10 cellular contexts compared by ENCODE assay signal in genomic region chr1:66758247-66758755, GRCh38. TPM values are rescaled to one million over a fixed set of nuclear protein-coding genes. Genes with fewer than 3 reads are reported as not detected.
DNase-seq lines count a peak whose midpoint lies in the region; ATAC-seq and TF ChIP-seq lines count a peak whose summit lies in the region.
"Had no signal": no experiment of that assay in that cellular context is flagged by ENCODE, and none has a peak within 500 bp of the region (broad histone marks: within the 10 kb centered on the region; RNA-seq: fewer than 3 reads in every experiment).

No MANE protein-coding gene starts in this region.

- no peaks in the 10 kb centered on the region for H3K4me1 Mint-ChIP-seq in activated CD8-positive, alpha-beta T cell treated with anti-CD3 and anti-CD28 coated beads, Interleukin-2, amount 10 ng/mL, durations not matched to agents 7 days and 5 days (ENCODE audit: low read depth)
- no peaks in the 10 kb centered on the region for H3K4me1 Mint-ChIP-seq in CD4-positive, alpha-beta memory T cell
- H3K4me1 Mint-ChIP-seq: stimulated activated naive CD8-positive, alpha-beta T cell treated with anti-CD3 and anti-CD28 coated beads, Interleukin-15, amount 100 ng/mL, for 72 hours had no signal

- no peak overlapping the region for H3K4me3 Mint-ChIP-seq in activated CD8-positive, alpha-beta T cell treated with anti-CD3 and anti-CD28 coated beads, Interleukin-2, amount 10 ng/mL, durations not matched to agents 7 days and 5 days
- H3K4me3 Mint-ChIP-seq in CD4-positive, alpha-beta memory T cell: no peak overlapping the region
- H3K4me3 Mint-ChIP-seq: stimulated activated naive CD8-positive, alpha-beta T cell treated with anti-CD3 and anti-CD28 coated beads, Interleukin-15, amount 100 ng/mL, for 72 hours had no signal

- no peak for TF ChIP-seq CTCF in fibroblast of villous mesenchyme (IDR thresholded peaks at IDR 0.05; ENCODE audit: insufficient read depth, low read depth, low read length)

- no peaks in the 10 kb centered on the region for H3K9me3 Mint-ChIP-seq in activated CD8-positive, alpha-beta T cell treated with anti-CD3 and anti-CD28 coated beads, Interleukin-2, amount 10 ng/mL, durations not matched to agents 7 days and 5 days (ENCODE audit: insufficient read depth)
- H3K9me3 Mint-ChIP-seq in CD4-positive, alpha-beta memory T cell: no peaks in the 10 kb centered on the region
- H3K9me3 Mint-ChIP-seq: stimulated activated naive CD8-positive, alpha-beta T cell treated with anti-CD3 and anti-CD28 coated beads, Interleukin-15, amount 100 ng/mL, for 72 hours had no signal

- no peak overlapping the region for H3K4me3 ChIP-seq in fibroblast of villous mesenchyme (ENCODE audit: low read depth, low read length)
- H3K4me3 ChIP-seq in CD4-positive, alpha-beta memory T cell (ENCODE audit: low read length in 2 of 2): no peak overlapping the region

- H3K27ac ChIP-seq in CD4-positive, alpha-beta memory T cell (ENCODE audit: low read depth, low read length): no peak overlapping the region

- H3K36me3 Mint-ChIP-seq in activated CD8-positive, alpha-beta T cell treated with anti-CD3 and anti-CD28 coated beads, Interleukin-2, amount 10 ng/mL, durations not matched to agents 7 days and 5 days (ENCODE audit: low read depth): no peaks in the 10 kb centered on the region
- H3K36me3 Mint-ChIP-seq in CD4-positive, alpha-beta memory T cell: no peaks in the 10 kb centered on the region

- intact Hi-C loops in CD4-positive, alpha-beta memory T cell (cut with micrococcal nuclease): no loop called here

- no peak overlapping the region for H3K27ac Mint-ChIP-seq in activated CD8-positive, alpha-beta T cell treated with anti-CD3 and anti-CD28 coated beads, Interleukin-2, amount 10 ng/mL, durations not matched to agents 7 days and 5 days
- no peak overlapping the region for H3K27ac Mint-ChIP-seq in CD4-positive, alpha-beta memory T cell
- H3K27ac Mint-ChIP-seq: stimulated activated naive CD8-positive, alpha-beta T cell treated with anti-CD3 and anti-CD28 coated beads, Interleukin-15, amount 100 ng/mL, for 72 hours had no signal

- H3K36me3 ChIP-seq in CD4-positive, alpha-beta memory T cell (ENCODE audit: insufficient read depth, low read length): no peaks in the 10 kb centered on the region

- ATAC-seq in GM18519 (IDR thresholded peaks at IDR 0.05; ENCODE audit: low FRiP score, unreplicated experiment) (peak; percentile 100), HG02623 (IDR thresholded peaks at IDR 0.05; ENCODE audit: unreplicated experiment) (peak; percentile 100)
- no peak for ATAC-seq in activated CD8-positive, alpha-beta T cell treated with anti-CD3 and anti-CD28 coated beads, Interleukin-2, amount 10 ng/mL, durations not matched to agents 7 days and 5 days
- ATAC-seq: stimulated activated naive CD8-positive, alpha-beta T cell treated with anti-CD3 and anti-CD28 coated beads, Interleukin-15, amount 100 ng/mL, for 72 hours had no signal

- peaks cover 21% of the 10 kb centered on the region for H3K27me3 Mint-ChIP-seq in activated CD8-positive, alpha-beta T cell treated with anti-CD3 and anti-CD28 coated beads, Interleukin-2, amount 10 ng/mL, durations not matched to agents 7 days and 5 days (ENCODE audit: low read depth)
- peaks cover 6 to 12% of the 10 kb centered on the region in 2 donors for H3K27me3 Mint-ChIP-seq in CD4-positive, alpha-beta memory T cell

- H3K27me3 ChIP-seq in CD4-positive, alpha-beta memory T cell (ENCODE audit: insufficient read depth, low read length): peaks cover 8% of the 10 kb centered on the region

- POLR2A ChIA-PET in activated CD8-positive, alpha-beta T cell treated with anti-CD3 and anti-CD28 coated beads, Interleukin-2, amount 10 ng/mL, durations not matched to agents 7 days and 5 days (lab: Charles Lee): interaction anchor here (0.7 kb wide), 1 partner anchor 172 kb away, joined by 5 read pairs; no protein-coding TSS in a partner anchor
- POLR2A ChIA-PET in CD4-positive, alpha-beta memory T cell (lab: Charles Lee; ENCODE audit: partially characterized antibody): no interaction called here

- H3K4me1 ChIP-seq in CD4-positive, alpha-beta memory T cell (ENCODE audit: insufficient read depth, low read length): no peaks in the 10 kb centered on the region

- no peaks in the 10 kb centered on the region for H3K9me3 ChIP-seq in CD4-positive, alpha-beta memory T cell (ENCODE audit: control insufficient read depth in 1 of 2, low read length in 2 of 2)

- peak; percentile 11 for DNase-seq in NCI-H1105 (lab: John Stamatoyannopoulos, UW)
- peak; percentile 45 for DNase-seq in fibroblast of villous mesenchyme (ENCODE audit: low read depth)
- DNase-seq in activated CD8-positive, alpha-beta T cell treated with anti-CD3 and anti-CD28 coated beads, Interleukin-2, amount 10 ng/mL, durations not matched to agents 7 days and 5 days: no peak
- no peak for DNase-seq in iPS-NIHi11 (ENCODE audit: low spot score)
- no peak for DNase-seq in CD4-positive, alpha-beta memory T cell
- DNase-seq in putamen (ENCODE audit: low spot score): no peak
- DNase-seq: activated gamma-delta T cell; stimulated activated naive CD8-positive, alpha-beta T cell treated with anti-CD3 and anti-CD28 coated beads, Interleukin-15, amount 100 ng/mL, for 72 hours had no signal

- CTCF ChIA-PET in activated CD8-positive, alpha-beta T cell treated with anti-CD3 and anti-CD28 coated beads, Interleukin-2, amount 10 ng/mL, durations not matched to agents 7 days and 5 days (lab: Charles Lee): interaction anchor here (0.6 to 2.1 kb wide), 4 partner anchors 32 to 391 kb away, joined by 3 to 8 read pairs (median 6); no protein-coding TSS in a partner anchor
- CTCF ChIA-PET in CD4-positive, alpha-beta memory T cell (lab: Charles Lee; ENCODE audit: partially characterized antibody): interaction anchor here (0.7 to 3.0 kb wide), 7 partner anchors 8 to 743 kb away, joined by 3 to 9 read pairs (median 3); no protein-coding TSS in a partner anchor

RNA-seq across cellular contexts. Expression of gene DYNLT5, which starts 6.0 kb away (rescaled TPM):
- 1.7 and 2.9 TPM in 2 replicates for total RNA-seq in fibroblast of villous mesenchyme
- total RNA-seq in activated CD8-positive, alpha-beta T cell treated with anti-CD3 and anti-CD28 coated beads, Interleukin-2, amount 10 ng/mL, durations not matched to agents 7 days and 5 days: not detected
- not detected for total RNA-seq in CD4-positive, alpha-beta memory T cell
- not detected for polyA plus RNA-seq in CD4-positive, alpha-beta memory T cell

RNA-seq across cellular contexts. Expression of gene INSL5, which starts 42.8 kb away (rescaled TPM):
- not detected in 2 replicates for total RNA-seq in fibroblast of villous mesenchyme
- total RNA-seq in activated CD8-positive, alpha-beta T cell treated with anti-CD3 and anti-CD28 coated beads, Interleukin-2, amount 10 ng/mL, durations not matched to agents 7 days and 5 days: not detected
- not detected for total RNA-seq in CD4-positive, alpha-beta memory T cell
- polyA plus RNA-seq in CD4-positive, alpha-beta memory T cell: not detected

Comparison
In these comparisons a context has a peak if more than half of its experiments do, and no peak if none do; other contexts are left out.
1. DNase-seq: peak in NCI-H1105 (single experiment) and fibroblast of villous mesenchyme (single experiment); none in activated CD8-positive, alpha-beta T cell treated with anti-CD3 and anti-CD28 coated beads, Interleukin-2, amount 10 ng/mL, durations not matched to agents 7 days and 5 days (single experiment), iPS-NIHi11 (single experiment), CD4-positive, alpha-beta memory T cell (0 of 5) and putamen (single experiment).